Comparison of ENCODE assay signal across 25 cellular contexts in genomic region chr10:78365711-78366110, GRCh38.
DNase-seq lines count a peak whose midpoint lies in the region; ATAC-seq and TF ChIP-seq lines count a peak whose summit lies in the region.
"Had no signal": no experiment of that assay in that cellular context is flagged by ENCODE, and none has a peak within 500 bp of the region (broad histone marks: within the 10 kb centered on the region; RNA-seq: fewer than 3 reads in every experiment).

No MANE protein-coding gene starts in this region.

- peak overlapping the region in 1 of 5 experiments; percentile 16 for H3K4me3 Mint-ChIP-seq in brain
- H3K4me3 Mint-ChIP-seq in mesothelial cell of epicardium = no peak overlapping the region
- H3K4me3 Mint-ChIP-seq: activated CD8-positive, alpha-beta T cell treated with anti-CD3 and anti-CD28 coated beads for 36 hours; activated naive CD8-positive, alpha-beta T cell; memory B cell; naive B cell had no signal

- TF ChIP-seq RAD21 in SK-N-SH (IDR thresholded peaks at IDR 0.05; ENCODE audit: low read length) = no peak

- no peaks in the 10 kb centered on the region for H4K20me1 ChIP-seq in SK-N-SH (ENCODE audit: insufficient read depth)
- H4K20me1 ChIP-seq: BLaER1 had no signal

- no peaks in the 10 kb centered on the region for H3K27me3 ChIP-seq in SK-N-SH (ENCODE audit: insufficient read depth)
- H3K27me3 ChIP-seq: BLaER1, SJSA1 had no signal

- H3K4me2 ChIP-seq in SK-N-SH = no peak overlapping the region
- H3K4me2 ChIP-seq: BLaER1 had no signal

- H3K9me3 ChIP-seq in SK-N-SH = no peaks in the 10 kb centered on the region
- H3K9me3 ChIP-seq: BLaER1, SJSA1 had no signal

- TF ChIP-seq CTCF in SK-N-SH (IDR thresholded peaks at IDR 0.05) = no peak
- TF ChIP-seq CTCF in brain (conservative IDR thresholded peaks at IDR 0.05) = no peak
- TF ChIP-seq CTCF in mesothelial cell of epicardium (IDR thresholded peaks at IDR 0.05; ENCODE audit: unreplicated experiment) = no peak

- no peaks in the 10 kb centered on the region for H3F3A ChIP-seq in SK-N-SH (replicated peaks; ENCODE audit: insufficient read depth)

- H3K4me3 ChIP-seq in SK-N-SH (ENCODE audit: low read depth in 2 of 2, low read length in 1 of 2) = no peak overlapping the region
- H3K4me3 ChIP-seq: BLaER1, SJSA1 had no signal

- CTCF ChIA-PET in SK-N-SH (lab: Yijun Ruan, JAX) = interaction anchor here (0.6 kb wide), 1 partner anchor 396 kb away, joined by 3 read pairs; no protein-coding TSS in a partner anchor

- H3K4me1 Mint-ChIP-seq in brain = peaks cover 88% of the 10 kb centered on the region
- peaks cover 61% of the 10 kb centered on the region for H3K4me1 Mint-ChIP-seq in mesothelial cell of epicardium
- H3K4me1 Mint-ChIP-seq: memory B cell, naive B cell had no signal

- 69% methylated on average over 4 of the region's 4 CpGs for WGBS in SK-N-SH (ENCODE audit: low lambda C conversion rate)

- H3K27ac ChIP-seq in SK-N-SH (ENCODE audit: low read depth in 2 of 2, low read length in 1 of 2) = no peak overlapping the region
- H3K27ac ChIP-seq: BLaER1, parathyroid adenoma, SJSA1 had no signal

- H3K27me3 Mint-ChIP-seq in brain (peaks cover 2% of the 10 kb centered on the region), mesothelial cell of epicardium (ENCODE audit: low read depth) (no peaks in the 10 kb centered on the region)
- H3K27me3 Mint-ChIP-seq: activated CD8-positive, alpha-beta T cell treated with anti-CD3 and anti-CD28 coated beads for 36 hours; activated naive CD8-positive, alpha-beta T cell had no signal

- no peaks in the 10 kb centered on the region for H3K36me3 Mint-ChIP-seq in brain
- H3K36me3 Mint-ChIP-seq in mesothelial cell of epicardium = no peaks in the 10 kb centered on the region
- H3K36me3 Mint-ChIP-seq: activated naive CD8-positive, alpha-beta T cell; memory B cell; naive B cell had no signal

- POLR2A ChIA-PET in SK-N-SH (lab: Yijun Ruan, JAX) = no interaction called here

- no peak overlapping the region for H2AFZ ChIP-seq in SK-N-SH (ENCODE audit: low read depth)
- H2AFZ ChIP-seq: parathyroid adenoma had no signal

- DNase-seq in SK-N-SH (no peak), mesothelial cell of epicardium (ENCODE audit: low spot score in 2 of 2, unreplicated experiment in 2 of 2) (no peak), superior temporal gyrus (ENCODE audit: extremely low spot score) (peak; percentile 30), NCI-H345 treated with DMSO at 0.1 percent for 48 hours (lab: John Stamatoyannopoulos, UW; ENCODE audit: unreplicated experiment) (no peak)
- DNase-seq in stimulated activated CD4-positive, alpha-beta T cell treated with anti-CD3 and anti-CD28 coated beads, Interleukin-4, amount 100 ng/mL, for 24 hours = no peak
- DNase-seq: activated CD4-positive, alpha-beta T cell treated with anti-CD3 and anti-CD28 coated beads for 1 hour; activated CD8-positive, alpha-beta T cell treated with anti-CD3 and anti-CD28 coated beads for 36 hours; activated effector memory CD4-positive, alpha-beta T cell treated with Interleukin-2 at 50 U/mL for 16 hours; central memory CD4-positive, alpha-beta T cell; dermis blood vessel endothelial cell; DND-41; naive B cell; NCI-H1694; NCI-H2171 treated with DMSO at 0.1 percent for 48 hours; NCI-H69; RPMI8226 had no signal

- no peak for TF ChIP-seq EP300 in SK-N-SH (IDR thresholded peaks at IDR 0.05; ENCODE audit: borderline replicate concordance in 1 of 2, low read depth in 1 of 2, low read length in 1 of 2)

- H3K79me2 ChIP-seq in SK-N-SH (ENCODE audit: insufficient read depth) = no peaks in the 10 kb centered on the region
- H3K79me2 ChIP-seq: parathyroid adenoma had no signal

- ATAC-seq in SK-N-SH treated with all-trans-retinoic acid at 6 μM for 48 hours = peak; percentile 40; the same call in 2 of the 3 replicates
- ATAC-seq in GM21528 (IDR thresholded peaks at IDR 0.05; ENCODE audit: low FRiP score, unreplicated experiment) = no peak
- ATAC-seq: activated CD8-positive, alpha-beta T cell treated with anti-CD3 and anti-CD28 coated beads for 36 hours; left lobe of liver had no signal

- H3K36me3 ChIP-seq in SK-N-SH (replicated peaks in 1 of 2; ENCODE audit: control insufficient read depth in 1 of 2, insufficient read depth in 2 of 2, low read length in 1 of 2) = no peaks in the 10 kb centered on the region
- H3K36me3 ChIP-seq: BLaER1, SJSA1 had no signal

- no peaks in the 10 kb centered on the region for H3K9me2 ChIP-seq in SK-N-SH

- H3K27ac Mint-ChIP-seq in brain (peak overlapping the region; percentile 48 to 97 (median 93)), mesothelial cell of epicardium (peak overlapping the region; percentile 73)
- H3K27ac Mint-ChIP-seq: activated CD8-positive, alpha-beta T cell treated with anti-CD3 and anti-CD28 coated beads for 36 hours; activated naive CD8-positive, alpha-beta T cell; memory B cell had no signal

- H3K4me1 ChIP-seq in SK-N-SH (ENCODE audit: control insufficient read depth in 1 of 2, insufficient read depth in 2 of 2, low read depth in 1 of 2, low read length in 1 of 2) = peaks cover 0 to 34% of the 10 kb centered on the region in 2 experiments; a peak in 1 of 4 replicates
- H3K4me1 ChIP-seq: parathyroid adenoma had no signal

- H3K9me3 Mint-ChIP-seq in brain (peaks cover 0 to 7% (median 0%) of the 10 kb centered on the region in 5 experiments), mesothelial cell of epicardium (no peaks in the 10 kb centered on the region)
- H3K9me3 Mint-ChIP-seq: activated CD8-positive, alpha-beta T cell treated with anti-CD3 and anti-CD28 coated beads for 36 hours; memory B cell had no signal

- no peak overlapping the region for H3K9ac ChIP-seq in SK-N-SH
- H3K9ac ChIP-seq: BLaER1, parathyroid adenoma had no signal

TF ChIP-seq in SK-N-SH treated with all-trans-retinoic acid at 6 μM for 48 hours, 23 proteins besides CTCF, POLR2A, EP300 and RAD21 (continues in another document):
- TF ChIP-seq ESRRG (CRISPR knock-in tag; IDR thresholded peaks at IDR 0.05) = no peak
- TF ChIP-seq ZNF565 (CRISPR knock-in tag; conservative IDR thresholded peaks at IDR 0.05; ENCODE audit: low read depth) = no peak
- TF ChIP-seq OSR1 (CRISPR knock-in tag; IDR thresholded peaks at IDR 0.05) = no peak
- no peak for TF ChIP-seq ZNF70 (CRISPR knock-in tag; IDR thresholded peaks at IDR 0.05)
- no peak for TF ChIP-seq ZC3H10 (CRISPR knock-in tag; IDR thresholded peaks at IDR 0.05)
- TF ChIP-seq TCF4 (CRISPR knock-in tag; IDR thresholded peaks at IDR 0.05; ENCODE audit: borderline replicate concordance) = no peak
- TF ChIP-seq CSDC2 (CRISPR knock-in tag; IDR thresholded peaks at IDR 0.05) = no peak
- TF ChIP-seq PATZ1 (CRISPR knock-in tag; IDR thresholded peaks at IDR 0.05; ENCODE audit: borderline replicate concordance) = no peak

TF ChIP-seq in SK-N-SH, 30 proteins besides CTCF, POLR2A, EP300 and RAD21:
- TF ChIP-seq MEF2A (IDR thresholded peaks at IDR 0.05; ENCODE audit: borderline replicate concordance, low read depth) (no peak), FOXM1 (IDR thresholded peaks at IDR 0.05; ENCODE audit: low read depth) (no peak), ZBTB33 (IDR thresholded peaks at IDR 0.05; ENCODE audit: borderline replicate concordance, low read depth) (no peak), TCF12 (IDR thresholded peaks at IDR 0.05) (no peak), USF1 (IDR thresholded peaks at IDR 0.05; ENCODE audit: borderline replicate concordance, low read depth) (no peak), SIN3A (IDR thresholded peaks at IDR 0.05; ENCODE audit: borderline replicate concordance, low read depth, low read length) (no peak), USF2 (IDR thresholded peaks at IDR 0.05; ENCODE audit: borderline replicate concordance, low read depth, low read length) (no peak), RFX5 (IDR thresholded peaks at IDR 0.05; ENCODE audit: low read length) (no peak)
